19 cellular contexts compared by ENCODE assay signal in genomic region chr19:12752056-12752781, GRCh38. TPM values are rescaled to one million over a fixed set of nuclear protein-coding genes. Genes with fewer than 3 reads are reported as not detected.
"Had no signal": no experiment of that assay in that cellular context is flagged by ENCODE, and none has a peak within 500 bp of the region (broad histone marks: within the 10 kb centered on the region; RNA-seq: fewer than 3 reads in every experiment).

No MANE protein-coding gene starts in this region.

- DNase-seq: activated CD4-positive, alpha-beta T cell treated with anti-CD3 and anti-CD28 coated beads, Interleukin-2, amount 10 ng/mL, durations not matched to agents 7 days and 5 days; activated CD8-positive, alpha-beta memory T cell treated with anti-CD3 and anti-CD28 coated beads for 24 hours; activated gamma-delta T cell treated with Interleukin-2 at 50 U/mL for 16 hours; activated naive CD8-positive, alpha-beta T cell treated with anti-CD3 and anti-CD28 coated beads, Interleukin-2, amount 10 ng/mL, durations not matched to agents 7 days and 5 days; brain microvascular endothelial cell; effector memory CD8-positive, alpha-beta T cell; foreskin melanocyte; left lung; natural killer cell; nucleus accumbens; stimulated activated CD4-positive, alpha-beta T cell treated with anti-CD3 and anti-CD28 coated beads, Interleukin-2, amount 100 ng/mL, for 48 hours; tibial artery; uterus had no signal

- H3K27ac ChIP-seq: brain microvascular endothelial cell, epithelial cell of prostate, left lung, tibial artery, uterus had no signal

- H3K9me3 ChIP-seq: tibial artery had no signal

- H3K36me3 ChIP-seq: uterus had no signal

- H3K27me3 ChIP-seq: uterus had no signal

- ATAC-seq: effector memory CD8-positive, alpha-beta T cell; left lung; natural killer cell; stimulated activated memory B cell treated with anti-CD40 and anti-IgM and Interleukin-4, amounts not matched to agents 10 μg/mL and 1 μg/mL and 100 μg/mL, for 72 hours had no signal

- H3K4me3 ChIP-seq: left lung, tibial artery, uterus had no signal

RNA-seq across cellular contexts. Expression of gene BEST2, which starts 0.6 kb away (rescaled TPM):
- total RNA-seq: activated CD4-positive, alpha-beta T cell treated with anti-CD3 and anti-CD28 coated beads, Interleukin-2, amount 10 ng/mL, durations not matched to agents 7 days and 5 days; activated naive CD8-positive, alpha-beta T cell treated with anti-CD3 and anti-CD28 coated beads, Interleukin-2, amount 10 ng/mL, durations not matched to agents 7 days and 5 days; cerebellum; fibroblast of lung; left lung; mucosa of gallbladder; natural killer cell; posterior vena cava had no signal
